Comparison of ENCODE assay signal across 1 cellular context in the genomic region with DNA sequence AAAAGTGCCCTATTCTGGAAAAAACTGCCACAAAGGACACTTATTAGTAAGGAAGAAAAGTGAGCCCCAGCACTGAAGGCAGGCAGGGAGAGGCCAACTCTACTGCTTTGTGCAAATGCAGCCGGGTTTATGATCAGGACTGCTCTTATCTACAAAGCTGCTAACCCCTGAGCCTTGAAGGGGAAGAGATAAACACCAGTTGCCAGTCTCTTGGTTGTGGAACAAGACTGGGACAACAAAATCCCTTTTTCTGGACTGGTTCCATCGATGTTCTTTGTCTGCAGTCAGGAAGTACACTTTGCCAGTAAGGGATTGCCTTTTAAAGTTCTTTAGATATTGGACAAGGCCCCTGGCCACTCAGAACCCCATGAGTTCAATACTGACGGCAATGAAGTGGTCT.
TF ChIP-seq lines count a peak whose summit lies in the region.

No MANE protein-coding gene starts in this region.

TF ChIP-seq in K562, 482 proteins besides CTCF, POLR2A, EP300 and RAD21 (continued from another document and continues in another):
- TF ChIP-seq, protein P1, sequence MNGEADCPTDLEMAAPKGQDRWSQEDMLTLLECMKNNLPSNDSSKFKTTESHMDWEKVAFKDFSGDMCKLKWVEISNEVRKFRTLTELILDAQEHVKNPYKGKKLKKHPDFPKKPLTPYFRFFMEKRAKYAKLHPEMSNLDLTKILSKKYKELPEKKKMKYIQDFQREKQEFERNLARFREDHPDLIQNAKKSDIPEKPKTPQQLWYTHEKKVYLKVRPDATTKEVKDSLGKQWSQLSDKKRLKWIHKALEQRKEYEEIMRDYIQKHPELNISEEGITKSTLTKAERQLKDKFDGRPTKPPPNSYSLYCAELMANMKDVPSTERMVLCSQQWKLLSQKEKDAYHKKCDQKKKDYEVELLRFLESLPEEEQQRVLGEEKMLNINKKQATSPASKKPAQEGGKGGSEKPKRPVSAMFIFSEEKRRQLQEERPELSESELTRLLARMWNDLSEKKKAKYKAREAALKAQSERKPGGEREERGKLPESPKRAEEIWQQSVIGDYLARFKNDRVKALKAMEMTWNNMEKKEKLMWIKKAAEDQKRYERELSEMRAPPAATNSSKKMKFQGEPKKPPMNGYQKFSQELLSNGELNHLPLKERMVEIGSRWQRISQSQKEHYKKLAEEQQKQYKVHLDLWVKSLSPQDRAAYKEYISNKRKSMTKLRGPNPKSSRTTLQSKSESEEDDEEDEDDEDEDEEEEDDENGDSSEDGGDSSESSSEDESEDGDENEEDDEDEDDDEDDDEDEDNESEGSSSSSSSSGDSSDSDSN (IDR thresholded peaks at IDR 0.05; ENCODE audit: borderline replicate concordance in 1 of 2, low read depth in 2 of 2, low read length in 2 of 2) = peak in 1 of 2 experiments; percentile 44; a peak in 1 of 4 replicates
- TF ChIP-seq, protein P2, sequence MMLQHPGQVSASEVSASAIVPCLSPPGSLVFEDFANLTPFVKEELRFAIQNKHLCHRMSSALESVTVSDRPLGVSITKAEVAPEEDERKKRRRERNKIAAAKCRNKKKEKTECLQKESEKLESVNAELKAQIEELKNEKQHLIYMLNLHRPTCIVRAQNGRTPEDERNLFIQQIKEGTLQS (IDR thresholded peaks at IDR 0.05) = no peak
- TF ChIP-seq, protein P2 (CRISPR knock-in tag; conservative IDR thresholded peaks at IDR 0.05) = no peak
- TF ChIP-seq, protein P3, sequence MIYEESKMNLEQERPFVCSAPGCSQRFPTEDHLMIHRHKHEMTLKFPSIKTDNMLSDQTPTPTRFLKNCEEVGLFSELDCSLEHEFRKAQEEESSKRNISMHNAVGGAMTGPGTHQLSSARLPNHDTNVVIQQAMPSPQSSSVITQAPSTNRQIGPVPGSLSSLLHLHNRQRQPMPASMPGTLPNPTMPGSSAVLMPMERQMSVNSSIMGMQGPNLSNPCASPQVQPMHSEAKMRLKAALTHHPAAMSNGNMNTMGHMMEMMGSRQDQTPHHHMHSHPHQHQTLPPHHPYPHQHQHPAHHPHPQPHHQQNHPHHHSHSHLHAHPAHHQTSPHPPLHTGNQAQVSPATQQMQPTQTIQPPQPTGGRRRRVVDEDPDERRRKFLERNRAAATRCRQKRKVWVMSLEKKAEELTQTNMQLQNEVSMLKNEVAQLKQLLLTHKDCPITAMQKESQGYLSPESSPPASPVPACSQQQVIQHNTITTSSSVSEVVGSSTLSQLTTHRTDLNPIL (CRISPR knock-in tag; IDR thresholded peaks at IDR 0.05) = no peak
- no peak for TF ChIP-seq ZFP30 (CRISPR knock-in tag; IDR thresholded peaks at IDR 0.05; ENCODE audit: borderline replicate concordance)
- TF ChIP-seq, protein P4, sequence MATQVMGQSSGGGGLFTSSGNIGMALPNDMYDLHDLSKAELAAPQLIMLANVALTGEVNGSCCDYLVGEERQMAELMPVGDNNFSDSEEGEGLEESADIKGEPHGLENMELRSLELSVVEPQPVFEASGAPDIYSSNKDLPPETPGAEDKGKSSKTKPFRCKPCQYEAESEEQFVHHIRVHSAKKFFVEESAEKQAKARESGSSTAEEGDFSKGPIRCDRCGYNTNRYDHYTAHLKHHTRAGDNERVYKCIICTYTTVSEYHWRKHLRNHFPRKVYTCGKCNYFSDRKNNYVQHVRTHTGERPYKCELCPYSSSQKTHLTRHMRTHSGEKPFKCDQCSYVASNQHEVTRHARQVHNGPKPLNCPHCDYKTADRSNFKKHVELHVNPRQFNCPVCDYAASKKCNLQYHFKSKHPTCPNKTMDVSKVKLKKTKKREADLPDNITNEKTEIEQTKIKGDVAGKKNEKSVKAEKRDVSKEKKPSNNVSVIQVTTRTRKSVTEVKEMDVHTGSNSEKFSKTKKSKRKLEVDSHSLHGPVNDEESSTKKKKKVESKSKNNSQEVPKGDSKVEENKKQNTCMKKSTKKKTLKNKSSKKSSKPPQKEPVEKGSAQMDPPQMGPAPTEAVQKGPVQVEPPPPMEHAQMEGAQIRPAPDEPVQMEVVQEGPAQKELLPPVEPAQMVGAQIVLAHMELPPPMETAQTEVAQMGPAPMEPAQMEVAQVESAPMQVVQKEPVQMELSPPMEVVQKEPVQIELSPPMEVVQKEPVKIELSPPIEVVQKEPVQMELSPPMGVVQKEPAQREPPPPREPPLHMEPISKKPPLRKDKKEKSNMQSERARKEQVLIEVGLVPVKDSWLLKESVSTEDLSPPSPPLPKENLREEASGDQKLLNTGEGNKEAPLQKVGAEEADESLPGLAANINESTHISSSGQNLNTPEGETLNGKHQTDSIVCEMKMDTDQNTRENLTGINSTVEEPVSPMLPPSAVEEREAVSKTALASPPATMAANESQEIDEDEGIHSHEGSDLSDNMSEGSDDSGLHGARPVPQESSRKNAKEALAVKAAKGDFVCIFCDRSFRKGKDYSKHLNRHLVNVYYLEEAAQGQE (CRISPR knock-in tag; IDR thresholded peaks at IDR 0.05; ENCODE audit: low read depth) = no peak
- TF ChIP-seq HMGN3 (IDR thresholded peaks at IDR 0.05; ENCODE audit: borderline replicate concordance, extremely low read depth, insufficient read length, low read depth, low read length) = no peak
- no peak for TF ChIP-seq SIRT6 (IDR thresholded peaks at IDR 0.05; ENCODE audit: low read depth, low read length)
- TF ChIP-seq FOXA1 (IDR thresholded peaks at IDR 0.05; ENCODE audit: borderline replicate concordance) = no peak
- TF ChIP-seq ZBTB17 (CRISPR knock-in tag; IDR thresholded peaks at IDR 0.05) = no peak
- TF ChIP-seq, protein P5, sequence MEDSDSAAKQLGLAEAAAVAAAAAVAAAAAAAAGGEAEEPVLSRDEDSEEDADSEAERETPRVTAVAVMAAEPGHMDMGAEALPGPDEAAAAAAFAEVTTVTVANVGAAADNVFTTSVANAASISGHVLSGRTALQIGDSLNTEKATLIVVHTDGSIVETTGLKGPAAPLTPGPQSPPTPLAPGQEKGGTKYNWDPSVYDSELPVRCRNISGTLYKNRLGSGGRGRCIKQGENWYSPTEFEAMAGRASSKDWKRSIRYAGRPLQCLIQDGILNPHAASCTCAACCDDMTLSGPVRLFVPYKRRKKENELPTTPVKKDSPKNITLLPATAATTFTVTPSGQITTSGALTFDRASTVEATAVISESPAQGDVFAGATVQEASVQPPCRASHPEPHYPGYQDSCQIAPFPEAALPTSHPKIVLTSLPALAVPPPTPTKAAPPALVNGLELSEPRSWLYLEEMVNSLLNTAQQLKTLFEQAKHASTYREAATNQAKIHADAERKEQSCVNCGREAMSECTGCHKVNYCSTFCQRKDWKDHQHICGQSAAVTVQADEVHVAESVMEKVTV (CRISPR knock-in tag; IDR thresholded peaks at IDR 0.05) = no peak
- TF ChIP-seq, protein P6, sequence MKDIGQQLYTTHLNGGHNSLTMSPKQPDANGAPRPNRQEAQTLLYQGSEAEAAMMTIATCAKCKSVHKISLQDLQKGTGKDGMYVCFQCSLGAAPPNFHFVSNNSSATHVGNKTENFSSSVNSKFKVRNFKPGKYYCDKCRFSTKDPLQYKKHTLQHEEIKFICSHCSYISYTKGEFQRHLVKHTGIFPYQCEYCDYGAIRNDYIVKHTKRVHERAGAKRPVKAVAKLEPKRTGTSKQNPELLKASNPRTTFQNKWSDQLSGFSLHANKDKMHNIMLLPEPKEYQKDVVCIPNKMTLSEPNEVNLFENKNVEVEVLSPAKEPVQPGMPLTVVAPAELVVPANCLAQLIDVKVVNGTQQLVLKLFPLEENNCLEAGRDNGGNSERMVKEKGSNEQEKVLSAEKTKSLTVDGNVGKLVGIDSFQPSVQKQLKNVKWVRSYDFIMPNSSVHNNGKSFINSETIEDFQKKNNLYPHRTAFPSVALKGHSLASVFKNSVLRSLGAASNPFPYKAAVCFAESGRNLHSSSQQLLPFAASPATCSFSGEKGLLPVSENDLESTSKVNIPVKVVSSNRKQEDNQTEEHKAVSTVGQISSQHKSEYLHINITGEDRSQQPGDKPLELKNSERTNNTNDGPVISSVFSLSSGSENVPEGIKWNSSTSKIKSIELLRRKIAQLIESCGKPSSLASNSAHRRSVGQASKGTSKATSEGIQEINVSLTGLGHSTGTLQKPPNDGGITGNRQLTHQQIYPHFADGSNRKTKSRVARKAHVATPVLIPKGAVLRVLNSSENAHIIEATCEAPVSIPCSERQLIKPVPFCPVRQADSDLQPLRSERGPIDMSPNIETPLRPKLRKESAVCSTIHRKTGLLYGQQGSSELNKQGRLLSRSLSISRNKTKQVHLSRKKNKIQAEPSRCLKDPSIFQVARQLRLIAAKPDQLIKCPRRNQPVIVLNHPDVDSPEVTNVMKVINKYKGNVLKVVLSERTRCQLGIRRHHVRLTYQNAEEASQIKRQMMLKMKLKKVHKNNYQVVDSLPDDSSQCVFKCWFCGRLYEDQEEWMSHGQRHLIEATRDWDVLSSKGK (CRISPR knock-in tag; IDR thresholded peaks at IDR 0.05) = no peak
- TF ChIP-seq, protein P7, sequence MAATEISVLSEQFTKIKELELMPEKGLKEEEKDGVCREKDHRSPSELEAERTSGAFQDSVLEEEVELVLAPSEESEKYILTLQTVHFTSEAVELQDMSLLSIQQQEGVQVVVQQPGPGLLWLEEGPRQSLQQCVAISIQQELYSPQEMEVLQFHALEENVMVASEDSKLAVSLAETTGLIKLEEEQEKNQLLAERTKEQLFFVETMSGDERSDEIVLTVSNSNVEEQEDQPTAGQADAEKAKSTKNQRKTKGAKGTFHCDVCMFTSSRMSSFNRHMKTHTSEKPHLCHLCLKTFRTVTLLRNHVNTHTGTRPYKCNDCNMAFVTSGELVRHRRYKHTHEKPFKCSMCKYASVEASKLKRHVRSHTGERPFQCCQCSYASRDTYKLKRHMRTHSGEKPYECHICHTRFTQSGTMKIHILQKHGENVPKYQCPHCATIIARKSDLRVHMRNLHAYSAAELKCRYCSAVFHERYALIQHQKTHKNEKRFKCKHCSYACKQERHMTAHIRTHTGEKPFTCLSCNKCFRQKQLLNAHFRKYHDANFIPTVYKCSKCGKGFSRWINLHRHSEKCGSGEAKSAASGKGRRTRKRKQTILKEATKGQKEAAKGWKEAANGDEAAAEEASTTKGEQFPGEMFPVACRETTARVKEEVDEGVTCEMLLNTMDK (IDR thresholded peaks at IDR 0.05; ENCODE audit: borderline replicate concordance, insufficient read depth, low read depth, low read length, poor library complexity, severe bottlenecking) = no peak
- no peak for TF ChIP-seq YBX1 (IDR thresholded peaks at IDR 0.05)
- TF ChIP-seq MAFG (tag; conservative IDR thresholded peaks at IDR 0.05) = no peak
- peak; percentile 59; the same call in 1 of the 2 replicates for TF ChIP-seq GATA2 (CRISPR knock-in tag; IDR thresholded peaks at IDR 0.05)
- TF ChIP-seq, protein P8, sequence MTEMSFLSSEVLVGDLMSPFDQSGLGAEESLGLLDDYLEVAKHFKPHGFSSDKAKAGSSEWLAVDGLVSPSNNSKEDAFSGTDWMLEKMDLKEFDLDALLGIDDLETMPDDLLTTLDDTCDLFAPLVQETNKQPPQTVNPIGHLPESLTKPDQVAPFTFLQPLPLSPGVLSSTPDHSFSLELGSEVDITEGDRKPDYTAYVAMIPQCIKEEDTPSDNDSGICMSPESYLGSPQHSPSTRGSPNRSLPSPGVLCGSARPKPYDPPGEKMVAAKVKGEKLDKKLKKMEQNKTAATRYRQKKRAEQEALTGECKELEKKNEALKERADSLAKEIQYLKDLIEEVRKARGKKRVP (CRISPR knock-in tag; IDR thresholded peaks at IDR 0.05) = no peak
- TF ChIP-seq BMI1 (IDR thresholded peaks at IDR 0.05; ENCODE audit: low read length) = no peak
- TF ChIP-seq ZNF764 (CRISPR knock-in tag; IDR thresholded peaks at IDR 0.05; ENCODE audit: low read depth) = no peak
- TF ChIP-seq SRSF9 (IDR thresholded peaks at IDR 0.05; ENCODE audit: borderline replicate concordance, low read depth, low read length) = no peak
- no peak for TF ChIP-seq SNIP1 (IDR thresholded peaks at IDR 0.05; ENCODE audit: low read depth)
- TF ChIP-seq NR2C1 (IDR thresholded peaks at IDR 0.05) = no peak
- 0 out of 2 replicates have a peak, but pooled peaks have one; percentile 13 for TF ChIP-seq NR2C1 (tag; IDR thresholded peaks at IDR 0.05)
- no peak for TF ChIP-seq MTF1 (CRISPR knock-in tag; IDR thresholded peaks at IDR 0.05; ENCODE audit: borderline replicate concordance)
- no peak for TF ChIP-seq RNF2 (IDR thresholded peaks at IDR 0.05)
- no peak for TF ChIP-seq RHOXF2B (CRISPR knock-in tag; conservative IDR thresholded peaks at IDR 0.05)
- no peak for TF ChIP-seq ZNF274 (IDR thresholded peaks at IDR 0.05; ENCODE audit: borderline replicate concordance, low read depth, low read length)
- TF ChIP-seq DPF2 (IDR thresholded peaks at IDR 0.05) = peak; percentile 72; the same call in 1 of the 2 replicates
- TF ChIP-seq, protein P9, sequence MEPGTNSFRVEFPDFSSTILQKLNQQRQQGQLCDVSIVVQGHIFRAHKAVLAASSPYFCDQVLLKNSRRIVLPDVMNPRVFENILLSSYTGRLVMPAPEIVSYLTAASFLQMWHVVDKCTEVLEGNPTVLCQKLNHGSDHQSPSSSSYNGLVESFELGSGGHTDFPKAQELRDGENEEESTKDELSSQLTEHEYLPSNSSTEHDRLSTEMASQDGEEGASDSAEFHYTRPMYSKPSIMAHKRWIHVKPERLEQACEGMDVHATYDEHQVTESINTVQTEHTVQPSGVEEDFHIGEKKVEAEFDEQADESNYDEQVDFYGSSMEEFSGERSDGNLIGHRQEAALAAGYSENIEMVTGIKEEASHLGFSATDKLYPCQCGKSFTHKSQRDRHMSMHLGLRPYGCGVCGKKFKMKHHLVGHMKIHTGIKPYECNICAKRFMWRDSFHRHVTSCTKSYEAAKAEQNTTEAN (CRISPR knock-in tag; IDR thresholded peaks at IDR 0.05) = no peak
- TF ChIP-seq CXXC5 (CRISPR knock-in tag; IDR thresholded peaks at IDR 0.05) = no peak
- TF ChIP-seq SMAD4 (CRISPR knock-in tag; conservative IDR thresholded peaks at IDR 0.05) = no peak
- TF ChIP-seq PHB (CRISPR knock-in tag; IDR thresholded peaks at IDR 0.05) = no peak
- no peak for TF ChIP-seq ADNP (tag; IDR thresholded peaks at IDR 0.05)
- no peak for TF ChIP-seq RFX5 (IDR thresholded peaks at IDR 0.05; ENCODE audit: low read depth, low read length)
- no peak for TF ChIP-seq ZNF197 (CRISPR knock-in tag; IDR thresholded peaks at IDR 0.05; ENCODE audit: low read depth)
- TF ChIP-seq ZEB2 (IDR thresholded peaks at IDR 0.05) = no peak
- TF ChIP-seq THRAP3 (IDR thresholded peaks at IDR 0.05; ENCODE audit: borderline replicate concordance) = no peak
- no peak for TF ChIP-seq ARID2 (IDR thresholded peaks at IDR 0.05)
- no peak for TF ChIP-seq CHD4 (IDR thresholded peaks at IDR 0.05; ENCODE audit: insufficient read depth, insufficient replicate concordance, low read depth, low read length, poor library complexity, severe bottlenecking)
- TF ChIP-seq, protein P10, sequence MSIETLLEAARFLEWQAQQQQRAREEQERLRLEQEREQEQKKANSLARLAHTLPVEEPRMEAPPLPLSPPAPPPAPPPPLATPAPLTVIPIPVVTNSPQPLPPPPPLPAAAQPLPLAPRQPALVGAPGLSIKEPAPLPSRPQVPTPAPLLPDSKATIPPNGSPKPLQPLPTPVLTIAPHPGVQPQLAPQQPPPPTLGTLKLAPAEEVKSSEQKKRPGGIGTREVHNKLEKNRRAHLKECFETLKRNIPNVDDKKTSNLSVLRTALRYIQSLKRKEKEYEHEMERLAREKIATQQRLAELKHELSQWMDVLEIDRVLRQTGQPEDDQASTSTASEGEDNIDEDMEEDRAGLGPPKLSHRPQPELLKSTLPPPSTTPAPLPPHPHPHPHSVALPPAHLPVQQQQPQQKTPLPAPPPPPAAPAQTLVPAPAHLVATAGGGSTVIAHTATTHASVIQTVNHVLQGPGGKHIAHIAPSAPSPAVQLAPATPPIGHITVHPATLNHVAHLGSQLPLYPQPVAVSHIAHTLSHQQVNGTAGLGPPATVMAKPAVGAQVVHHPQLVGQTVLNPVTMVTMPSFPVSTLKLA (conservative IDR thresholded peaks at IDR 0.05) = no peak
